In the genomic region with DNA sequence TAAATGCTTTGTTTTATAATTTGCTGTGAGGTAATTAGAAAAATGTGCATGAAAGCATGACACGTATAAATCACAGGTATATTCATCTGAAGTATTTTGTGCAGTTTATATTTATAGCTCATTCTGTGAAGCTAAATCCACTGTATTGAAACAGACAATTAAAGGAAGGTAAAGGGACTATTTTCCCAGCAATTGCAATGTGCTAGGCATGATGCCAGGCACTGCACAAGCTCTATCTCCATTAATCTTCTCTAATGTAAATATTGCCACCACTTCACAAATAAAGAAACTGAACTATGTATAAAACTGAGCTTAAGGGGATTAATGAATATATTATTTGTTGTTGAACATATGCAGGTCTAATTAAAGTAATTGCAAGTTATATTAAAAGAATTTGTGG, we compare ENCODE assay signal across 16 cellular contexts.
"Had no signal": no experiment of that assay in that cellular context is flagged by ENCODE, and none has a peak within 500 bp of the region (broad histone marks: within the 10 kb centered on the region; RNA-seq: fewer than 3 reads in every experiment).

No MANE protein-coding gene starts in this region.

- H3K27me3 Mint-ChIP-seq: activated naive CD4-positive, alpha-beta T cell treated with anti-CD3 and anti-CD28 coated beads, Interleukin-2, amount 50 U/mL, for 24 hours; central memory CD8-positive, alpha-beta T cell had no signal

- DNase-seq: activated effector memory CD4-positive, alpha-beta T cell treated with Interleukin-2 at 50 U/mL for 16 hours; activated T-cell treated with anti-CD3 and anti-CD28 coated beads, Interleukin-2, amount 50 U/mL, for 1 hour; amniotic stem cell; cortex of kidney; effector CD8-positive, alpha-beta T cell; kidney glomerular epithelial cell; ovary; stimulated activated CD4-positive, alpha-beta T cell treated with anti-CD3 and anti-CD28 coated beads, Interleukin-12 subunit alpha, Interleukin-12 subunit beta, amount 100 ng/mL, for 4 hours; stimulated activated naive CD4-positive, alpha-beta T cell; upper lobe of left lung had no signal

- H3K36me3 ChIP-seq: neural progenitor cell, ovary, suprapubic skin, upper lobe of left lung had no signal

- H3K4me3 Mint-ChIP-seq: activated naive CD4-positive, alpha-beta T cell treated with anti-CD3 and anti-CD28 coated beads, Interleukin-2, amount 50 U/mL, for 24 hours; brain; central memory CD8-positive, alpha-beta T cell; neural progenitor cell had no signal

- H3K4me3 ChIP-seq: neural progenitor cell, ovary, suprapubic skin, upper lobe of left lung had no signal

- H3K9me3 Mint-ChIP-seq: activated naive CD4-positive, alpha-beta T cell treated with anti-CD3 and anti-CD28 coated beads, Interleukin-2, amount 50 U/mL, for 24 hours; brain; neural progenitor cell had no signal

- H3K36me3 Mint-ChIP-seq: activated naive CD4-positive, alpha-beta T cell treated with anti-CD3 and anti-CD28 coated beads, Interleukin-2, amount 50 U/mL, for 24 hours; brain; neural progenitor cell had no signal

- H3K27me3 ChIP-seq: neural progenitor cell, ovary, suprapubic skin, upper lobe of left lung had no signal

- H3K4me1 ChIP-seq: neural progenitor cell, suprapubic skin, upper lobe of left lung had no signal

- H3K9me3 ChIP-seq: ovary, suprapubic skin, upper lobe of left lung had no signal

- H3K4me1 Mint-ChIP-seq: activated naive CD4-positive, alpha-beta T cell treated with anti-CD3 and anti-CD28 coated beads, Interleukin-2, amount 50 U/mL, for 24 hours; central memory CD8-positive, alpha-beta T cell had no signal

- H3K27ac ChIP-seq: epithelial cell of prostate, neural progenitor cell, ovary, suprapubic skin, upper lobe of left lung had no signal

- H3K27ac Mint-ChIP-seq: activated naive CD4-positive, alpha-beta T cell treated with anti-CD3 and anti-CD28 coated beads, Interleukin-2, amount 50 U/mL, for 24 hours; neural progenitor cell had no signal
